In the genomic region with DNA sequence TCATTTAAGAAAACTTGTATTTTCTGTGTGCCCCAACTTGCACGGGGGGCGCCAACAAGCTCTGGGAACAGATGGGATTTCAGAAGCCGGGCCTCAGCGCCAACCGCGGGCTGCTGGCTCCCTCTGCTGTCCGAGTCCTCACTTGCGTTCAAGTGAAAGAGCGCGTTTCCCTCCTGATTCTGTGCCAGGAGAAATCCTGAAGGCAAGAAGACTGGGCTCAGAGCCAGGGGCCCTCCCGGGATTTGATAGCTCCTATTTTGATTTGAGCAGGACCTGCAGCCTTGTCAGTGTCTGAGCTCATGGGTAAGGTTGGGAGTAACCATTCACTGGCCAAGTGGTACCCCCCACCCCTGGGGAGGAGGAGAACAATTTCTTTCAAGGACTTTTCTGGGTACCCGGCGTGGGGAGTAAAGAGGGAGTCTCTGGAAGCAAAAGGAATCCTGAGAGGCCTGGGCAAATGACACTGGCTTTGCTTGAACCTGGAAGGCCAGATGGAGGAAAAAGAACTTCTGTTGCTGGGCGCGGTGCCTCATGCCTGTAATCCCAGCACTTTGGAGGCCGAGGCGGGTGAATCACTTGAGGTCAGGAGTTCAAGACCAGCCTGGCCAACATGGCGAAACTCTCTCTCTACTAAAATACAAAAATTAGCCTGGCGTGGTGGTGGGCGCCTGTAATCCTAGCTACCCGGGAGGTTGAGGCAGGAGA, we compare ENCODE assay signal across 8 cellular contexts.
DNase-seq lines count a peak whose midpoint lies in the region; ATAC-seq and TF ChIP-seq lines count a peak whose summit lies in the region.

No MANE protein-coding gene starts in this region.

- WGBS in trophoblast cell (ENCODE audit: extremely low coverage, insufficient coverage, insufficient read length), result no CpG with 5 or more reads among the region's 21 CpGs
- 32 to 33% methylated on average over 21 of the region's 21 CpGs for WGBS in tibial nerve, 2 donors

- no peaks in the 10 kb centered on the region for H3K27me3 Mint-ChIP-seq in glutamatergic neuron (ENCODE audit: unreplicated experiment)

- no peak overlapping the region for H2BK120ac ChIP-seq in trophoblast cell (ENCODE audit: insufficient read depth, low read length, poor library complexity)

- DNase-seq in GM04503 (ENCODE audit: low read depth), result peak; percentile 27
- peak; percentile 93 for DNase-seq in NCI-H1092 treated with DMSO at 0.1 percent for 48 hours (lab: John Stamatoyannopoulos, UW)
- peak; percentile 95 for DNase-seq in SK-N-MC (ENCODE audit: low read depth, low spot score)
- peak; percentile 71 for DNase-seq in activated naive CD4-positive, alpha-beta T cell treated with anti-CD3 and anti-CD28 coated beads, Interleukin-2, amount 50 U/mL, for 16 hours
- DNase-seq in glutamatergic neuron, result peak; percentile 81
- peak; percentile 64 to 87 for DNase-seq in trophoblast cell
- peak; percentile 85 to 93 for DNase-seq in tibial nerve (ENCODE audit: low spot score in 2 of 2)

- TF ChIP-seq POLR2A in tibial nerve (IDR thresholded peaks at IDR 0.05), result no peak

- H3K9ac ChIP-seq in SK-N-MC (ENCODE audit: insufficient read length), result peak overlapping the region; percentile 55
- no peak overlapping the region for H3K9ac ChIP-seq in trophoblast cell (ENCODE audit: low read length)

- no peak overlapping the region for H2AK5ac ChIP-seq in trophoblast cell (ENCODE audit: low read length)

- H3K4me1 Mint-ChIP-seq in glutamatergic neuron (ENCODE audit: low read depth, unreplicated experiment), result no peaks in the 10 kb centered on the region

- no peak overlapping the region for H3K4me2 ChIP-seq in trophoblast cell (ENCODE audit: low read length)

- no peak overlapping the region for H4K8ac ChIP-seq in trophoblast cell (ENCODE audit: low read depth, low read length)

- peaks cover 5% of the 10 kb centered on the region for H3K36me3 Mint-ChIP-seq in glutamatergic neuron (ENCODE audit: unreplicated experiment)

- H3K27ac ChIP-seq in SK-N-MC (peak overlapping the region; percentile 71), trophoblast cell (ENCODE audit: low read depth, low read length) (no peak overlapping the region), tibial nerve (peak overlapping the region in 1 of 4 donors; percentile 44)

- H3K4me3 Mint-ChIP-seq in glutamatergic neuron (ENCODE audit: unreplicated experiment), result no peak overlapping the region

- H3K4me1 ChIP-seq in trophoblast cell (ENCODE audit: control insufficient read depth in 1 of 2, insufficient read depth in 2 of 2, low read length in 2 of 2) (peaks cover 5 to 6% of the 10 kb centered on the region in 2 experiments), tibial nerve (peaks cover 0 to 11% (median 6%) of the 10 kb centered on the region in 4 donors)

- H3K4ac ChIP-seq in trophoblast cell (ENCODE audit: low read depth, low read length), result no peak overlapping the region

- no peak for ATAC-seq in GM19324 (IDR thresholded peaks at IDR 0.05; ENCODE audit: low FRiP score, unreplicated experiment)

- TF ChIP-seq EP300 in tibial nerve (IDR thresholded peaks at IDR 0.05), result peak in 1 of 2 donors; percentile 70

- H3K4me3 ChIP-seq in SK-N-MC, result peak overlapping the region; percentile 69
- H3K4me3 ChIP-seq in trophoblast cell (ENCODE audit: low read depth, low read length), result no peak overlapping the region
- peak overlapping the region in 2 of 4 donors; percentile 29 to 31 for H3K4me3 ChIP-seq in tibial nerve

- H3K9me3 ChIP-seq in SK-N-MC (ENCODE audit: low read depth, low read length) (0 out of 2 replicates have a peak, but pooled peaks cover 4% of the 10 kb centered on the region), trophoblast cell (ENCODE audit: insufficient read depth, low read depth, low read length) (peaks cover 3% of the 10 kb centered on the region), tibial nerve (peaks cover 0 to 11% (median 0%) of the 10 kb centered on the region in 4 donors)

- H2AFZ ChIP-seq in trophoblast cell (ENCODE audit: insufficient read depth, low read length, poor library complexity), result no peak overlapping the region

- H3K79me1 ChIP-seq in trophoblast cell (ENCODE audit: low read length), result peaks cover 5% of the 10 kb centered on the region

- no peaks in the 10 kb centered on the region for H3K36me3 ChIP-seq in SK-N-MC (ENCODE audit: insufficient read depth, low read length)
- H3K36me3 ChIP-seq in trophoblast cell (ENCODE audit: control insufficient read depth in 1 of 2, insufficient read depth in 2 of 2, low read length in 2 of 2), result no peaks in the 10 kb centered on the region
- H3K36me3 ChIP-seq in tibial nerve, result no peaks in the 10 kb centered on the region

- H3K79me2 ChIP-seq in trophoblast cell (ENCODE audit: control insufficient read depth, insufficient read depth, low read length, poor library complexity), result no peaks in the 10 kb centered on the region

- no peak overlapping the region for H2BK5ac ChIP-seq in trophoblast cell (ENCODE audit: low read depth, low read length, poor library complexity)

- H3K27me3 ChIP-seq in trophoblast cell (ENCODE audit: insufficient read depth, low read length) (no peaks in the 10 kb centered on the region), tibial nerve (no peaks in the 10 kb centered on the region)

- no peak overlapping the region for H4K91ac ChIP-seq in trophoblast cell (ENCODE audit: low read depth, low read length)

- peaks cover 5% of the 10 kb centered on the region for H3K9me3 Mint-ChIP-seq in glutamatergic neuron (ENCODE audit: unreplicated experiment)

- no peak overlapping the region for H3K18ac ChIP-seq in trophoblast cell (ENCODE audit: low read length)

- H2BK12ac ChIP-seq in trophoblast cell (ENCODE audit: low read length), result peak overlapping the region; percentile 25

- TF ChIP-seq CTCF in glutamatergic neuron (IDR thresholded peaks at IDR 0.05; ENCODE audit: partially characterized antibody, unreplicated experiment) (peak; percentile 75), tibial nerve (IDR thresholded peaks at IDR 0.05) (peak; percentile 85 to 97 (median 90))

- H4K12ac ChIP-seq in trophoblast cell (ENCODE audit: low read depth, low read length), result no peak overlapping the region

- no peak overlapping the region for H3K14ac ChIP-seq in trophoblast cell (ENCODE audit: low read length)

- H3K27ac Mint-ChIP-seq in glutamatergic neuron (ENCODE audit: unreplicated experiment), result no peak overlapping the region

- H3K23ac ChIP-seq in trophoblast cell (ENCODE audit: low read length), result no peak overlapping the region

Comparison
In these comparisons a context has a peak if more than half of its experiments do, and no peak if none do; other contexts are left out.
1. DNase-seq: peak in every context shown above with its lines; median percentile 95 in SK-N-MC; 93 in NCI-H1092 treated with DMSO at 0.1 percent for 48 hours; 89 in tibial nerve; 81 in glutamatergic neuron; 76 in trophoblast cell; 71 in activated naive CD4-positive, alpha-beta T cell treated with anti-CD3 and anti-CD28 coated beads, Interleukin-2, amount 50 U/mL, for 16 hours; 27 in GM04503.